In genomic region chr7:101950450-101951119, GRCh38 we compare ENCODE assay signal across 1 cellular context.
TF ChIP-seq lines count a peak whose summit lies in the region.

No MANE protein-coding gene starts in this region.

TF ChIP-seq in K562, 482 proteins besides CTCF, POLR2A, EP300 and RAD21 (continued from another document):
- TF ChIP-seq, protein P1, sequence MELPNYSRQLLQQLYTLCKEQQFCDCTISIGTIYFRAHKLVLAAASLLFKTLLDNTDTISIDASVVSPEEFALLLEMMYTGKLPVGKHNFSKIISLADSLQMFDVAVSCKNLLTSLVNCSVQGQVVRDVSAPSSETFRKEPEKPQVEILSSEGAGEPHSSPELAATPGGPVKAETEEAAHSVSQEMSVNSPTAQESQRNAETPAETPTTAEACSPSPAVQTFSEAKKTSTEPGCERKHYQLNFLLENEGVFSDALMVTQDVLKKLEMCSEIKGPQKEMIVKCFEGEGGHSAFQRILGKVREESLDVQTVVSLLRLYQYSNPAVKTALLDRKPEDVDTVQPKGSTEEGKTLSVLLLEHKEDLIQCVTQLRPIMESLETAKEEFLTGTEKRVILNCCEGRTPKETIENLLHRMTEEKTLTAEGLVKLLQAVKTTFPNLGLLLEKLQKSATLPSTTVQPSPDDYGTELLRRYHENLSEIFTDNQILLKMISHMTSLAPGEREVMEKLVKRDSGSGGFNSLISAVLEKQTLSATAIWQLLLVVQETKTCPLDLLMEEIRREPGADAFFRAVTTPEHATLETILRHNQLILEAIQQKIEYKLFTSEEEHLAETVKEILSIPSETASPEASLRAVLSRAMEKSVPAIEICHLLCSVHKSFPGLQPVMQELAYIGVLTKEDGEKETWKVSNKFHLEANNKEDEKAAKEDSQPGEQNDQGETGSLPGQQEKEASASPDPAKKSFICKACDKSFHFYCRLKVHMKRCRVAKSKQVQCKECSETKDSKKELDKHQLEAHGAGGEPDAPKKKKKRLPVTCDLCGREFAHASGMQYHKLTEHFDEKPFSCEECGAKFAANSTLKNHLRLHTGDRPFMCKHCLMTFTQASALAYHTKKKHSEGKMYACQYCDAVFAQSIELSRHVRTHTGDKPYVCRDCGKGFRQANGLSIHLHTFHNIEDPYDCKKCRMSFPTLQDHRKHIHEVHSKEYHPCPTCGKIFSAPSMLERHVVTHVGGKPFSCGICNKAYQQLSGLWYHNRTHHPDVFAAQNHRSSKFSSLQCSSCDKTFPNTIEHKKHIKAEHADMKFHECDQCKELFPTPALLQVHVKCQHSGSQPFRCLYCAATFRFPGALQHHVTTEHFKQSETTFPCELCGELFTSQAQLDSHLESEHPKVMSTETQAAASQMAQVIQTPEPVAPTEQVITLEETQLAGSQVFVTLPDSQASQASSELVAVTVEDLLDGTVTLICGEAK (IDR thresholded peaks at IDR 0.05) = peak; percentile 86
- TF ChIP-seq, protein P1 (CRISPR knock-in tag; IDR thresholded peaks at IDR 0.05) = no peak
